Comparison of ENCODE assay signal across 25 cellular contexts in the genomic region with DNA sequence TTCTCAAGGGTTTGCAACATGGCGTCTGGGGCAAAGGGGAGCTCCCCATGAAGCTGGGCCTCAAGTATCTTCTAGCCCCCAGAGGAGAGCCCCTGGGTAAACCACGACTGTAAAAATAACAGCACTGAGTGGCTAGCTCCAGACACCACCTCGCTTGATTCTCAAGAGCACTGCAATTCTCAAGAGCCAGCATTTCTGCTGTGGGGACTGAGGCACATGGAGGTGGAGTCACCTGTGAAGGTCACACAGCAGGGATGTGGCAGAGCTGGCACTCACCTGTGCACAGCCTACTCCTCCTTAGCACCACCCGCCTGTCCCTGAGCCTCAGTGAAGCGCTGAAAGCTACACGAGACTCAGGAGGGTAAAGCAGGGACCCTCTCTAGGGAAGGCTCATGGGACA. TPM values are rescaled to one million over a fixed set of nuclear protein-coding genes. Genes with fewer than 3 reads are reported as not detected.
DNase-seq lines count a peak whose midpoint lies in the region; ATAC-seq, FAIRE-seq and TF ChIP-seq lines count a peak whose summit lies in the region.
"Had no signal": no experiment of that assay in that cellular context is flagged by ENCODE, and none has a peak within 500 bp of the region (broad histone marks: within the 10 kb centered on the region; RNA-seq: fewer than 3 reads in every experiment).

No MANE protein-coding gene starts in this region.

- no peak overlapping the region for H3K4me3 ChIP-seq in cardiac muscle cell
- no peak overlapping the region for H3K4me3 ChIP-seq in GM12878
- peak overlapping the region in 1 of 2 donors; percentile 4 for H3K4me3 ChIP-seq in neuronal stem cell (ENCODE audit: low read length in 2 of 2)
- H3K4me3 ChIP-seq: SJSA1 had no signal

- H3K23ac ChIP-seq in neuronal stem cell (ENCODE audit: low read depth, low read length, poor library complexity): no peak overlapping the region

- no peaks in the 10 kb centered on the region for H3K36me3 ChIP-seq in cardiac muscle cell
- H3K36me3 ChIP-seq in GM12878 (ENCODE audit: control insufficient read depth in 2 of 2, insufficient read depth in 2 of 2, low read length in 1 of 2): peaks cover 7 to 15% of the 10 kb centered on the region in 2 experiments; a peak in 3 of 4 replicates
- H3K36me3 ChIP-seq in neuronal stem cell (replicated peaks in 1 of 2; ENCODE audit: control insufficient read depth in 2 of 2, insufficient read depth in 2 of 2, low read length in 2 of 2): peaks cover 4 to 41% of the 10 kb centered on the region in 2 donors

- H4K20me1 ChIP-seq in GM12878 (ENCODE audit: control insufficient read depth, insufficient read depth): no peaks in the 10 kb centered on the region

- H4K91ac ChIP-seq in neuronal stem cell (ENCODE audit: low read depth, low read length, poor library complexity): no peak overlapping the region

- H2BK120ac ChIP-seq in neuronal stem cell (ENCODE audit: low read depth, low read length): no peak overlapping the region

- H2AFZ ChIP-seq in GM12878 (ENCODE audit: control insufficient read depth, low read depth, low read length): no peak overlapping the region
- H2AFZ ChIP-seq in neuronal stem cell (ENCODE audit: low read length): no peak overlapping the region

- H3K9ac ChIP-seq in GM12878 (ENCODE audit: control insufficient read depth, insufficient read depth, low read length) (no peak overlapping the region), neuronal stem cell (ENCODE audit: low read depth, low read length, poor library complexity) (no peak overlapping the region)

- no peak overlapping the region for H2BK15ac ChIP-seq in neuronal stem cell (ENCODE audit: low read length)

- TF ChIP-seq EP300 in GM12878 (IDR thresholded peaks at IDR 0.05; ENCODE audit: borderline replicate concordance in 1 of 2, control insufficient read depth in 1 of 2, low read depth in 2 of 2, low read length in 2 of 2): no peak

- H3K4me1 ChIP-seq in cardiac muscle cell (ENCODE audit: low read depth): no peaks in the 10 kb centered on the region
- H3K4me1 ChIP-seq in GM12878 (ENCODE audit: control insufficient read depth, insufficient read depth, low read length): no peaks in the 10 kb centered on the region
- peaks cover 2 to 7% of the 10 kb centered on the region in 2 donors for H3K4me1 ChIP-seq in neuronal stem cell (ENCODE audit: control insufficient read depth in 2 of 2, insufficient read depth in 1 of 2, low read depth in 1 of 2, low read length in 2 of 2)
- H3K4me1 ChIP-seq: SJSA1 had no signal

- in situ Hi-C loops in GM12878 (cut with MboI): no loop called here

- H2BK5ac ChIP-seq in neuronal stem cell (ENCODE audit: low read length): peak overlapping the region; percentile 39

- ATAC-seq in Right ventricle myocardium inferior (no peak), GM12878 (no peak), HG02870 (IDR thresholded peaks at IDR 0.05; ENCODE audit: unreplicated experiment) (no peak), sciatic nerve (no peak), HG03354 (IDR thresholded peaks at IDR 0.05; ENCODE audit: poor library complexity, severe bottlenecking, unreplicated experiment) (no peak)

- H3K4ac ChIP-seq in neuronal stem cell (ENCODE audit: low read length): no peak overlapping the region

- SMC1A ChIA-PET in GM12878 (lab: Charles Lee; ENCODE audit: uncharacterized antibody, unreplicated experiment): interaction anchor here (0.8 kb wide), 1 partner anchor 12 kb away, joined by 3 read pairs; no protein-coding TSS in a partner anchor

- intact Hi-C loops in Right ventricle myocardium inferior (cut with DNase I): no loop called here
- intact Hi-C loops in GM12878 (cut with micrococcal nuclease; ENCODE audit: unreplicated experiment): no loop called here
- intact Hi-C loops in sciatic nerve (cut with DNase I): no loop called here

- peaks cover 5% of the 10 kb centered on the region for H3K79me1 ChIP-seq in neuronal stem cell (ENCODE audit: low read depth, low read length)

- no peak overlapping the region for H2BK12ac ChIP-seq in neuronal stem cell (ENCODE audit: low read length)

- CTCF ChIA-PET in GM12878 (lab: Yijun Ruan, JAX): no interaction called here

- H3K27me3 ChIP-seq in cardiac muscle cell (no peaks in the 10 kb centered on the region), GM12878 (replicated peaks in 1 of 2; ENCODE audit: control insufficient read depth in 2 of 2, insufficient read depth in 2 of 2, low read length in 1 of 2) (no peaks in the 10 kb centered on the region), neuronal stem cell (ENCODE audit: control insufficient read depth in 3 of 3, insufficient read depth in 3 of 3, low read depth in 1 of 3, low read length in 3 of 3) (no peaks in the 10 kb centered on the region)
- H3K27me3 ChIP-seq: SJSA1 had no signal

- RAD21 ChIA-PET in GM12878 (lab: Charles Lee; ENCODE audit: unreplicated experiment): no interaction called here

- peaks cover 2% of the 10 kb centered on the region; the same call in 1 of the 2 replicates for H3K79me2 ChIP-seq in GM12878 (ENCODE audit: control insufficient read depth, insufficient read depth, low read length)

- no peak for TF ChIP-seq RAD21 in GM12878 (IDR thresholded peaks at IDR 0.05; ENCODE audit: insufficient read depth, low read depth, low read length)

- H3K18ac ChIP-seq in neuronal stem cell (ENCODE audit: low read length): no peak overlapping the region

- peak; percentile 37; the same call in 1 of the 2 replicates for TF ChIP-seq POLR2A in GM12878 (IDR thresholded peaks at IDR 0.05; ENCODE audit: low read depth, low read length)

- DNase-seq in cardiac muscle cell (ENCODE audit: low read depth in 1 of 2, low spot score in 1 of 2): no peak
- DNase-seq in Right ventricle myocardium inferior (ENCODE audit: missing footprints): no peak
- no peak for DNase-seq in GM12878 (ENCODE audit: low read depth, low spot score)
- no peak for DNase-seq in neuronal stem cell (ENCODE audit: low spot score)
- DNase-seq in sciatic nerve (ENCODE audit: low spot score): no peak
- no peak for DNase-seq in NCI-H748 (lab: John Stamatoyannopoulos, UW; ENCODE audit: unreplicated experiment)
- DNase-seq: AML-193; CD8-positive, alpha-beta memory T cell; H7; HFFc6; KG1; NCI-H1092; NCI-H1436; NCI-H2029; NCI-H2227 treated with DMSO at 0.1 percent for 48 hours; NCI-H510A; NCI-H748 treated with DMSO at 0.1 percent for 48 hours; NK-92 treated with Interleukin-12 subunit alpha and Interleukin-12 subunit beta, amount 100 ng/mL, for 24 hours had no signal

- H4K8ac ChIP-seq in neuronal stem cell (ENCODE audit: low read depth, low read length): no peak overlapping the region

- H3K9me3 ChIP-seq in cardiac muscle cell (ENCODE audit: low read depth) (no peaks in the 10 kb centered on the region), GM12878 (replicated peaks; ENCODE audit: control insufficient read depth, insufficient read depth, low read length) (no peaks in the 10 kb centered on the region), neuronal stem cell (replicated peaks in 1 of 2; ENCODE audit: control insufficient read depth in 2 of 2, insufficient read depth in 1 of 2, low read depth in 1 of 2, low read length in 2 of 2) (no peaks in the 10 kb centered on the region)
- H3K9me3 ChIP-seq: SJSA1 had no signal

- POLR2A ChIA-PET in GM12878 (lab: Charles Lee): interaction anchor here (0.9 kb wide), 1 partner anchor 24 kb away, joined by 4 read pairs; no protein-coding TSS in a partner anchor

- H2AK5ac ChIP-seq in neuronal stem cell (ENCODE audit: low read depth, low read length): no peak overlapping the region

- TF ChIP-seq CTCF in cardiac muscle cell (IDR thresholded peaks at IDR 0.05; ENCODE audit: low read depth, low read length) (no peak), GM12878 (IDR thresholded peaks at IDR 0.05 in 2 of 3, conservative IDR thresholded peaks at IDR 0.05 in 1 of 3; ENCODE audit: control insufficient read depth in 2 of 3, extremely low read depth in 1 of 3, insufficient read depth in 1 of 3, low read depth in 3 of 3, low read length in 3 of 3) (no peak)

- BruUV-seq in GM12878 (replicated peaks; lab: Mats Ljungman, UMichigan): no TSS peak

- FAIRE-seq in GM12878 (lab: Jason Lieb, UNC): no peak
- FAIRE-seq: HTR-8/SVneo had no signal

- H3K14ac ChIP-seq in neuronal stem cell (ENCODE audit: low read length): no peak overlapping the region

- H3K4me2 ChIP-seq in GM12878 (ENCODE audit: control insufficient read depth, insufficient read depth) (no peak overlapping the region), neuronal stem cell (ENCODE audit: insufficient read depth, low read length, poor library complexity, severe bottlenecking) (no peak overlapping the region)

- peak overlapping the region; percentile 48 for H3K27ac ChIP-seq in cardiac muscle cell
- H3K27ac ChIP-seq in GM12878 (ENCODE audit: control insufficient read depth, insufficient read depth): no peak overlapping the region
- H3K27ac ChIP-seq in neuronal stem cell (replicated peaks; ENCODE audit: low read length): no peak overlapping the region
- H3K27ac ChIP-seq: C4-2B, SJSA1 had no signal

- WGBS in GM12878 (ENCODE audit: insufficient coverage, insufficient replicate concordance, low lambda C conversion rate, missing lambda C conversion rate): 75% methylated on average over 5 of the region's 6 CpGs
- WGBS in neuronal stem cell (ENCODE audit: extremely low coverage in 2 of 2, insufficient read length in 2 of 2, insufficient replicate concordance in 1 of 2), 2 donors: no CpG with 5 or more reads among the region's 6 CpGs

RNA-seq across cellular contexts. Expression of gene CCNP, which starts 20.7 kb away (rescaled TPM):
- 0.21 TPM in 1 of 2 replicates, not detected in the other for total RNA-seq in cardiac muscle cell
- polyA plus RNA-seq in cardiac muscle cell: 0.31 TPM in 1 of 2 replicates, not detected in the other
- total RNA-seq in Right ventricle myocardium inferior: not detected
- total RNA-seq in GM12878 (2013; cell fraction: nucleolus; rRNA removed): 0.56 TPM in 1 of 2 replicates, not detected in the other
- 0.56 TPM in 1 of 2 replicates, not detected in the other for total RNA-seq in GM12878 (2014; rRNA removed)
- not detected in 2 replicates for total RNA-seq in GM12878 (2014; rRNA removed; fragmentation: Illumina TruSeq; extraction: Trizol)
- total RNA-seq in GM12878 (2021): not detected in 2 replicates
- not detected for polyA plus RNA-seq in GM12878 (2011; ENCODE audit: low read depth)
- 0.05 TPM in 1 of 2 replicates, not detected in the other for polyA plus RNA-seq in GM12878 (2011; rRNA removed)
- 0.04 TPM in 1 of 2 replicates, not detected in the other for polyA plus RNA-seq in GM12878 (2011; cell fraction: cytosol; rRNA removed)
- 0.16 and 0.52 TPM in 2 replicates for polyA plus RNA-seq in GM12878 (2011; cell fraction: nucleus; rRNA removed)
- polyA plus RNA-seq in GM12878 (2012): not detected in 2 replicates
- polyA plus RNA-seq in GM12878 (2014; fragmentation: Illumina TruSeq; extraction: Trizol): 0.03 TPM in 1 of 2 replicates, not detected in the other
- polyA plus RNA-seq in GM12878 (2014; fragmentation: Nextera tagmentation; extraction: Ambion mirVana): not detected
- 0.04 TPM in 1 of 2 replicates, not detected in the other for polyA plus RNA-seq in GM12878 (2014; rRNA removed)
- not detected for polyA plus RNA-seq in GM12878 (2016; fragmentation: Nextera tagmentation; extraction: Ambion mirVana)
- polyA minus RNA-seq in GM12878 (2011; rRNA and poly(A)+ RNA removed): not detected in 2 replicates
- not detected in 2 replicates for polyA minus RNA-seq in GM12878 (2011; cell fraction: cytosol; rRNA and poly(A)+ RNA removed)
- polyA minus RNA-seq in GM12878 (2011; cell fraction: nucleus; rRNA and poly(A)+ RNA removed): not detected in 2 replicates
- polyA plus RNA-seq in neuronal stem cell (2013, experiment 1 of 2): 0.66 TPM
- 0.69 TPM for polyA plus RNA-seq in neuronal stem cell (2013, experiment 2 of 2)
- 0.40 TPM for total RNA-seq in sciatic nerve
- total RNA-seq: A172, SJSA1 had no signal
- polyA plus RNA-seq: CD8-positive, alpha-beta memory T cell had no signal

RNA-seq across cellular contexts. Expression of gene TTC9B, which starts 29.0 kb away (rescaled TPM):
- not detected in 2 replicates for total RNA-seq in cardiac muscle cell
- polyA plus RNA-seq in cardiac muscle cell: 0.13 and 0.20 TPM in 2 replicates
- not detected for total RNA-seq in Right ventricle myocardium inferior
- total RNA-seq in GM12878 (2013; cell fraction: nucleolus; rRNA removed): not detected in 2 replicates
- not detected in 2 replicates for total RNA-seq in GM12878 (2014; rRNA removed)
- not detected in 2 replicates for total RNA-seq in GM12878 (2014; rRNA removed; fragmentation: Illumina TruSeq; extraction: Trizol)
- total RNA-seq in GM12878 (2021): not detected in 2 replicates
- polyA plus RNA-seq in GM12878 (2011; ENCODE audit: low read depth): not detected
- polyA plus RNA-seq in GM12878 (2011; rRNA removed): not detected in 2 replicates
- not detected in 2 replicates for polyA plus RNA-seq in GM12878 (2011; cell fraction: cytosol; rRNA removed)
- polyA plus RNA-seq in GM12878 (2011; cell fraction: nucleus; rRNA removed): not detected in 2 replicates
- polyA plus RNA-seq in GM12878 (2012): 0.15 and 0.38 TPM in 2 replicates
- not detected in 2 replicates for polyA plus RNA-seq in GM12878 (2014; fragmentation: Illumina TruSeq; extraction: Trizol)
- under 1 TPM; 0.04 to 0.14 TPM for polyA plus RNA-seq in GM12878 (2014; fragmentation: Nextera tagmentation; extraction: Ambion mirVana)
- polyA plus RNA-seq in GM12878 (2014; rRNA removed): not detected in 2 replicates
- polyA plus RNA-seq in GM12878 (2016; fragmentation: Nextera tagmentation; extraction: Ambion mirVana): under 1 TPM in 1 of 2 experiments, not detected in 1; 0.10 TPM
- polyA minus RNA-seq in GM12878 (2011; rRNA and poly(A)+ RNA removed): not detected in 2 replicates
- polyA minus RNA-seq in GM12878 (2011; cell fraction: cytosol; rRNA and poly(A)+ RNA removed): not detected in 2 replicates
- polyA minus RNA-seq in GM12878 (2011; cell fraction: nucleus; rRNA and poly(A)+ RNA removed): not detected in 2 replicates
- polyA plus RNA-seq in neuronal stem cell (2013, experiment 1 of 2): not detected
- not detected for polyA plus RNA-seq in neuronal stem cell (2013, experiment 2 of 2)
- total RNA-seq in sciatic nerve: not detected
- total RNA-seq: A172; CD8-positive, alpha-beta memory T cell; H7; HFFc6; SJSA1 had no signal
- polyA plus RNA-seq: AG04450; CD8-positive, alpha-beta memory T cell had no signal

RNA-seq across cellular contexts. Expression of gene AKT2, which starts 38.0 kb away (rescaled TPM):
- 119 and 193 TPM in 2 replicates for total RNA-seq in cardiac muscle cell
- 60.1 and 80.1 TPM in 2 replicates for polyA plus RNA-seq in cardiac muscle cell
- total RNA-seq in Right ventricle myocardium inferior: 114 TPM
- total RNA-seq in GM12878 (2013; cell fraction: nucleolus; rRNA removed): 225 and 245 TPM in 2 replicates
- total RNA-seq in GM12878 (2014; rRNA removed): 65.3 and 69.4 TPM in 2 replicates
- 69.1 and 73.6 TPM in 2 replicates for total RNA-seq in GM12878 (2014; rRNA removed; fragmentation: Illumina TruSeq; extraction: Trizol)
- total RNA-seq in GM12878 (2021): 154 and 158 TPM in 2 replicates
- polyA plus RNA-seq in GM12878 (2011; ENCODE audit: low read depth): 28.0 TPM
- polyA plus RNA-seq in GM12878 (2011; rRNA removed): 88.6 and 185 TPM in 2 replicates
- polyA plus RNA-seq in GM12878 (2011; cell fraction: cytosol; rRNA removed): 170 and 190 TPM in 2 replicates
- polyA plus RNA-seq in GM12878 (2011; cell fraction: nucleus; rRNA removed): 414 and 491 TPM in 2 replicates
- polyA plus RNA-seq in GM12878 (2012): 90.9 and 106 TPM in 2 replicates
- 67.5 and 136 TPM in 2 replicates for polyA plus RNA-seq in GM12878 (2014; fragmentation: Illumina TruSeq; extraction: Trizol)
- 1 to 10 TPM; 1.0 to 2.5 TPM for polyA plus RNA-seq in GM12878 (2014; fragmentation: Nextera tagmentation; extraction: Ambion mirVana)
- 128 and 161 TPM in 2 replicates for polyA plus RNA-seq in GM12878 (2014; rRNA removed)
- polyA plus RNA-seq in GM12878 (2016; fragmentation: Nextera tagmentation; extraction: Ambion mirVana): 10 to 100 TPM; 34.6 to 37.4 TPM
- polyA minus RNA-seq in GM12878 (2011; rRNA and poly(A)+ RNA removed): 86.9 and 127 TPM in 2 replicates
- polyA minus RNA-seq in GM12878 (2011; cell fraction: cytosol; rRNA and poly(A)+ RNA removed): 49.3 and 54.7 TPM in 2 replicates
- polyA minus RNA-seq in GM12878 (2011; cell fraction: nucleus; rRNA and poly(A)+ RNA removed): 56.0 and 75.0 TPM in 2 replicates
- 104 TPM for polyA plus RNA-seq in neuronal stem cell (2013, experiment 1 of 2)
- 107 TPM for polyA plus RNA-seq in neuronal stem cell (2013, experiment 2 of 2)
- 130 TPM for total RNA-seq in sciatic nerve

RNA-seq across cellular contexts. Expression of gene MAP3K10, which starts 56.0 kb away (rescaled TPM):
- total RNA-seq in cardiac muscle cell (19.8 and 30.5 TPM in 2 replicates), Right ventricle myocardium inferior (22.7 TPM), GM12878 (2014; rRNA removed) (9.0 and 13.6 TPM in 2 replicates), GM12878 (2014; rRNA removed; fragmentation: Illumina TruSeq; extraction: Trizol) (4.5 and 5.0 TPM in 2 replicates), GM12878 (2021) (14.1 and 16.6 TPM in 2 replicates), sciatic nerve (19.8 TPM)
- polyA plus RNA-seq in cardiac muscle cell (8.9 and 10.0 TPM in 2 replicates), GM12878 (2011; rRNA removed) (1.3 and 2.2 TPM in 2 replicates), GM12878 (2014; fragmentation: Illumina TruSeq; extraction: Trizol) (1.1 and 2.5 TPM in 2 replicates), GM12878 (2014; fragmentation: Nextera tagmentation; extraction: Ambion mirVana) (under 1 TPM; 0.11 to 0.16 TPM), GM12878 (2014; rRNA removed) (9.9 and 15.1 TPM in 2 replicates), GM12878 (2016; fragmentation: Nextera tagmentation; extraction: Ambion mirVana) (1 to 10 TPM in 1 of 2 experiments, under 1 TPM in 1; 0.53 to 2.7 TPM)
- total RNA-seq in GM12878 (2013; cell fraction: nucleolus; rRNA removed): 16.6 and 22.1 TPM in 2 replicates
- polyA plus RNA-seq in GM12878 (2011; ENCODE audit: low read depth): 2.2 TPM
- polyA plus RNA-seq in GM12878 (2011; cell fraction: cytosol; rRNA removed): 1.8 and 3.8 TPM in 2 replicates
- polyA plus RNA-seq in GM12878 (2011; cell fraction: nucleus; rRNA removed): 23.0 and 24.8 TPM in 2 replicates
- 9.2 and 10.8 TPM in 2 replicates for polyA plus RNA-seq in GM12878 (2012)
- polyA minus RNA-seq in GM12878 (2011; rRNA and poly(A)+ RNA removed): 3.1 and 9.0 TPM in 2 replicates
- 4.5 and 4.6 TPM in 2 replicates for polyA minus RNA-seq in GM12878 (2011; cell fraction: cytosol; rRNA and poly(A)+ RNA removed)
- 6.2 and 11.0 TPM in 2 replicates for polyA minus RNA-seq in GM12878 (2011; cell fraction: nucleus; rRNA and poly(A)+ RNA removed)
- 13.5 TPM for polyA plus RNA-seq in neuronal stem cell (2013, experiment 1 of 2)
- polyA plus RNA-seq in neuronal stem cell (2013, experiment 2 of 2): 13.6 TPM
